Comparison of ENCODE assay signal across 20 cellular contexts in the genomic region with DNA sequence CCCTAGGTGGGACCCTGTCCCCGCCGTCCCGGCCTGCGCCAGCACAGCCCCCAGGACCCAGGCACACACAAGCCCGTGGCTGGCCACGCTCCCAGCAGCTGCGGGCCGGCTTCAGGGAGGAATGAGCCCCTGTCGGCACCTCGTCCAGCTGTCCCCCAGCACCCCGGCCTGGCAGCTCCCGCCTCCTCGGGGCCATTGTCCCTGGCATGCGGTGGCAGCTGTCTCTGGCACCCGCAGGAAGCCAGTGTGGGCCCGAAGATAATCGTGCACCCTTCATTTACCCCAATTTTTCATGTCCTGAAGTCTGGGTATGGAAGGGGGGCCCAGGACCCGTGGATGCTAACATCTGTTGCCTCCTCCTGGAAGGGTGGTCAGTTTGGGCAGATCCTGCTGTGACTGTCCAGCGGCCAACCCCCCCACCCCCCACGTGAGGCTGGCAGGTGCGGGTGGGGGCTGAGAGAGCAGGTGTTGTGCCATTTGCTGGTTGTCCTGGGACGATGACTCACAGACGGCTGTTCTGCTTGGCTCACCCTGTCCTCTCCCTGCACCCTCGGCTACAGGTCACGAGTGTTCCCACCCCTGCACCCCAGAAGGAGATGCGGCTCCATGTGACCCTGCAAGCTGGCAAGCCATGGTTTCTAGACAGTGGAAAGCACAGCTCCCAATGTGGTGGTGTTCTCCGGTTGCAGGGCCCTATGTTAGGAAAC. TPM values are rescaled to one million over a fixed set of nuclear protein-coding genes. Genes with fewer than 3 reads are reported as not detected.
DNase-seq lines count a peak whose midpoint lies in the region; ATAC-seq, FAIRE-seq and TF ChIP-seq lines count a peak whose summit lies in the region.
"Had no signal": no experiment of that assay in that cellular context is flagged by ENCODE, and none has a peak within 500 bp of the region (broad histone marks: within the 10 kb centered on the region; RNA-seq: fewer than 3 reads in every experiment).

No MANE protein-coding gene starts in this region.

- POLR2A ChIA-PET in CD4-positive, alpha-beta T cell (lab: Charles Lee): no interaction called here
- POLR2A ChIA-PET in OCI-LY7 (lab: Charles Lee): no interaction called here

- intact Hi-C loops in CD4-positive, alpha-beta T cell (cut with DNase I, micrococcal nuclease): loop anchor here in 1 of 2 experiments (5.0 kb wide), 1 partner anchor 167 kb away; no protein-coding TSS in a partner anchor
- intact Hi-C loops in OCI-LY7 (cut with micrococcal nuclease; ENCODE audit: unreplicated experiment): loop anchor here (5.0 kb wide), 1 partner anchor 638 kb away; a partner anchor contains a TSS

- FAIRE-seq in HTR-8/SVneo (lab: Jason Lieb, UNC): no peak
- no peak for FAIRE-seq in GM19239 (lab: Jason Lieb, UNC)
- FAIRE-seq: H54, TTC549 had no signal

- H2AFZ ChIP-seq in OCI-LY7 (ENCODE audit: low read length): peak overlapping the region; percentile 50; the same call in 1 of the 2 replicates

- H3K4me1 ChIP-seq in OCI-LY7 (ENCODE audit: insufficient read depth, low read length, poor library complexity, severe bottlenecking): peaks cover 44% of the 10 kb centered on the region
- H3K4me1 ChIP-seq: colonic mucosa had no signal

- ATAC-seq in CD4-positive, alpha-beta T cell (ENCODE audit: poor library complexity): no peak
- ATAC-seq in GM19397 (IDR thresholded peaks at IDR 0.05; ENCODE audit: unreplicated experiment): no peak
- ATAC-seq: gastroesophageal sphincter had no signal

- H3K4me1 Mint-ChIP-seq in CD4-positive, alpha-beta T cell (ENCODE audit: low read depth): peaks cover 20% of the 10 kb centered on the region
- H3K4me1 Mint-ChIP-seq in activated naive CD4-positive, alpha-beta T cell treated with anti-CD3 and anti-CD28 coated beads, Interleukin-2, amount 10 ng/mL, durations not matched to agents 7 days and 5 days: peaks cover 9% of the 10 kb centered on the region

- H3K27ac ChIP-seq in CD4-positive, alpha-beta T cell (ENCODE audit: low read depth, low read length): no peak overlapping the region
- H3K27ac ChIP-seq in OCI-LY7 (ENCODE audit: low read depth, low read length, poor library complexity, severe bottlenecking): peak overlapping the region; percentile 89
- H3K27ac ChIP-seq: colonic mucosa, gastroesophageal sphincter, SK-N-MC had no signal

- no peak for TF ChIP-seq CTCF in CD4-positive, alpha-beta T cell (IDR thresholded peaks at IDR 0.05)
- TF ChIP-seq CTCF in OCI-LY7 (conservative IDR thresholded peaks at IDR 0.05; ENCODE audit: low read length) (no peak), retinal pigment epithelial cell (conservative IDR thresholded peaks at IDR 0.05; ENCODE audit: low read depth, low read length) (no peak)

- no peaks in the 10 kb centered on the region for H3K36me3 ChIP-seq in OCI-LY7 (ENCODE audit: insufficient read depth, low read length)
- H3K36me3 ChIP-seq: colonic mucosa, gastroesophageal sphincter had no signal

- no peaks in the 10 kb centered on the region for H3K9me3 ChIP-seq in CD4-positive, alpha-beta T cell (ENCODE audit: control insufficient read depth, low read length)
- no peaks in the 10 kb centered on the region for H3K9me3 ChIP-seq in OCI-LY7 (ENCODE audit: low read length)
- H3K9me3 ChIP-seq: colonic mucosa, gastroesophageal sphincter had no signal

- no peaks in the 10 kb centered on the region for H3K27me3 ChIP-seq in CD4-positive, alpha-beta T cell (ENCODE audit: control insufficient read depth, insufficient read depth, low read length)

- BruUV-seq in OCI-LY7 (replicated peaks; lab: Mats Ljungman, UMichigan): no TSS peak

- H3K9me3 Mint-ChIP-seq in CD4-positive, alpha-beta T cell: no peaks in the 10 kb centered on the region
- no peaks in the 10 kb centered on the region for H3K9me3 Mint-ChIP-seq in activated naive CD4-positive, alpha-beta T cell treated with anti-CD3 and anti-CD28 coated beads, Interleukin-2, amount 10 ng/mL, durations not matched to agents 7 days and 5 days
- H3K9me3 Mint-ChIP-seq: activated T-helper 1 cell treated with anti-CD3 and anti-CD28 coated beads, Interleukin-12 subunit alpha, Interleukin-12 subunit beta, Interleukin-2, Interleukin-4 antibody, amounts not matched to agents 30 ng/mL and 10 ng/mL and 1 ng/mL, durations not matched to agents 14 hours and 24 hours and 36 hours; stimulated activated naive CD8-positive, alpha-beta T cell treated with anti-CD3 and anti-CD28 coated beads, Interleukin-15, Interleukin-2, amounts not matched to agents 100 ng/mL and 50 ng/mL, for 24 hours had no signal

- H3K9me2 ChIP-seq in OCI-LY7 (ENCODE audit: insufficient read depth, low read length): no peaks in the 10 kb centered on the region

- H3K27me3 Mint-ChIP-seq in CD4-positive, alpha-beta T cell: no peaks in the 10 kb centered on the region
- peaks cover 55% of the 10 kb centered on the region for H3K27me3 Mint-ChIP-seq in activated naive CD4-positive, alpha-beta T cell treated with anti-CD3 and anti-CD28 coated beads, Interleukin-2, amount 10 ng/mL, durations not matched to agents 7 days and 5 days
- H3K27me3 Mint-ChIP-seq: stimulated activated naive CD8-positive, alpha-beta T cell treated with anti-CD3 and anti-CD28 coated beads, Interleukin-15, Interleukin-2, amounts not matched to agents 100 ng/mL and 50 ng/mL, for 24 hours had no signal

- H3K4me3 Mint-ChIP-seq in CD4-positive, alpha-beta T cell: peak overlapping the region; percentile 7
- H3K4me3 Mint-ChIP-seq in activated naive CD4-positive, alpha-beta T cell treated with anti-CD3 and anti-CD28 coated beads, Interleukin-2, amount 10 ng/mL, durations not matched to agents 7 days and 5 days: no peak overlapping the region
- H3K4me3 Mint-ChIP-seq: activated T-helper 1 cell treated with anti-CD3 and anti-CD28 coated beads, Interleukin-12 subunit alpha, Interleukin-12 subunit beta, Interleukin-2, Interleukin-4 antibody, amounts not matched to agents 30 ng/mL and 10 ng/mL and 1 ng/mL, durations not matched to agents 14 hours and 24 hours and 36 hours; B cell; stimulated activated naive CD8-positive, alpha-beta T cell treated with anti-CD3 and anti-CD28 coated beads, Interleukin-15, Interleukin-2, amounts not matched to agents 100 ng/mL and 50 ng/mL, for 24 hours had no signal

- no peaks in the 10 kb centered on the region for H4K20me1 ChIP-seq in OCI-LY7 (ENCODE audit: insufficient read depth, low read length)

- peak overlapping the region; percentile 61 for H3K4me2 ChIP-seq in OCI-LY7 (ENCODE audit: low read length)

- no peaks in the 10 kb centered on the region for H3K36me3 Mint-ChIP-seq in CD4-positive, alpha-beta T cell (ENCODE audit: low read depth)
- no peaks in the 10 kb centered on the region for H3K36me3 Mint-ChIP-seq in activated naive CD4-positive, alpha-beta T cell treated with anti-CD3 and anti-CD28 coated beads, Interleukin-2, amount 10 ng/mL, durations not matched to agents 7 days and 5 days

- no peaks in the 10 kb centered on the region for H3K79me2 ChIP-seq in OCI-LY7 (ENCODE audit: insufficient read depth, low read depth, low read length)

- CTCF ChIA-PET in CD4-positive, alpha-beta T cell (lab: Charles Lee): no interaction called here
- CTCF ChIA-PET in OCI-LY7 (lab: Charles Lee; ENCODE audit: unreplicated experiment): no interaction called here
- CTCF ChIA-PET in activated naive CD4-positive, alpha-beta T cell treated with anti-CD3 and anti-CD28 coated beads, Interleukin-2, amount 10 ng/mL, durations not matched to agents 7 days and 5 days (lab: Charles Lee): interaction anchor here (0.6 kb wide), 1 partner anchor 85 kb away, joined by 3 read pairs; no protein-coding TSS in a partner anchor

- H3K27ac Mint-ChIP-seq in CD4-positive, alpha-beta T cell: no peak overlapping the region
- no peak overlapping the region for H3K27ac Mint-ChIP-seq in activated naive CD4-positive, alpha-beta T cell treated with anti-CD3 and anti-CD28 coated beads, Interleukin-2, amount 10 ng/mL, durations not matched to agents 7 days and 5 days
- H3K27ac Mint-ChIP-seq: activated T-helper 1 cell treated with anti-CD3 and anti-CD28 coated beads, Interleukin-12 subunit alpha, Interleukin-12 subunit beta, Interleukin-2, Interleukin-4 antibody, amounts not matched to agents 30 ng/mL and 10 ng/mL and 1 ng/mL, durations not matched to agents 14 hours and 24 hours and 36 hours; B cell; stimulated activated naive CD8-positive, alpha-beta T cell treated with anti-CD3 and anti-CD28 coated beads, Interleukin-15, Interleukin-2, amounts not matched to agents 100 ng/mL and 50 ng/mL, for 24 hours had no signal

- DNase-seq in CD4-positive, alpha-beta T cell: no peak
- DNase-seq in OCI-LY7 (ENCODE audit: low spot score) (peak; percentile 45), glomerular visceral epithelial cell (ENCODE audit: extremely low spot score) (peak; percentile 35), retinal pigment epithelial cell (ENCODE audit: low read depth) (peak; percentile 29), HTR-8/SVneo (ENCODE audit: insufficient read length, low spot score) (no peak), GM19239 (ENCODE audit: insufficient read length, low spot score) (no peak)
- DNase-seq in activated naive CD4-positive, alpha-beta T cell treated with anti-CD3 and anti-CD28 coated beads, Interleukin-2, amount 10 ng/mL, durations not matched to agents 7 days and 5 days: no peak
- DNase-seq: activated CD4-positive, alpha-beta T cell treated with anti-CD3 and anti-CD28 coated beads, Interleukin-2, amount 50 U/mL, for 48 hours; colonic mucosa; NCI-H2029; NCI-H526 had no signal

- peak overlapping the region; percentile 26 for H3K4me3 ChIP-seq in OCI-LY7 (ENCODE audit: low read depth, low read length, poor library complexity, severe bottlenecking)
- no peak overlapping the region for H3K4me3 ChIP-seq in retinal pigment epithelial cell (ENCODE audit: low read length)
- H3K4me3 ChIP-seq: colonic mucosa, gastroesophageal sphincter, SK-N-MC had no signal

RNA-seq across cellular contexts. Expression of a gene that starts 4.0 kb away (rescaled TPM):
- 10 to 100 TPM; 26.8 to 27.6 TPM for total RNA-seq in CD4-positive, alpha-beta T cell
- total RNA-seq in OCI-LY7 (2014; rRNA removed; shearing (Covaris generic)): 5.8 and 17.0 TPM in 2 replicates
- 31.4 and 32.8 TPM in 2 replicates for total RNA-seq in OCI-LY7 (2022)

RNA-seq across cellular contexts. Expression of a gene that starts 6.8 kb away (rescaled TPM):
- total RNA-seq in CD4-positive, alpha-beta T cell: 1 to 10 TPM; 1.4 to 2.3 TPM
- 0.82 and 0.85 TPM in 2 replicates for total RNA-seq in OCI-LY7 (2014; rRNA removed; shearing (Covaris generic))
- 2.3 and 2.4 TPM in 2 replicates for total RNA-seq in OCI-LY7 (2022)
- total RNA-seq: osteoblast had no signal

Comparison
In these comparisons a context has a peak if more than half of its experiments do, and no peak if none do; other contexts are left out.
1. DNase-seq: peak in OCI-LY7 (single experiment), glomerular visceral epithelial cell (single experiment) and retinal pigment epithelial cell (single experiment); none in CD4-positive, alpha-beta T cell (0 of 10), HTR-8/SVneo (single experiment), GM19239 (single experiment) and activated naive CD4-positive, alpha-beta T cell treated with anti-CD3 and anti-CD28 coated beads, Interleukin-2, amount 10 ng/mL, durations not matched to agents 7 days and 5 days (single experiment).